Comparison of ENCODE assay signal across 14 cellular contexts in the genomic region with DNA sequence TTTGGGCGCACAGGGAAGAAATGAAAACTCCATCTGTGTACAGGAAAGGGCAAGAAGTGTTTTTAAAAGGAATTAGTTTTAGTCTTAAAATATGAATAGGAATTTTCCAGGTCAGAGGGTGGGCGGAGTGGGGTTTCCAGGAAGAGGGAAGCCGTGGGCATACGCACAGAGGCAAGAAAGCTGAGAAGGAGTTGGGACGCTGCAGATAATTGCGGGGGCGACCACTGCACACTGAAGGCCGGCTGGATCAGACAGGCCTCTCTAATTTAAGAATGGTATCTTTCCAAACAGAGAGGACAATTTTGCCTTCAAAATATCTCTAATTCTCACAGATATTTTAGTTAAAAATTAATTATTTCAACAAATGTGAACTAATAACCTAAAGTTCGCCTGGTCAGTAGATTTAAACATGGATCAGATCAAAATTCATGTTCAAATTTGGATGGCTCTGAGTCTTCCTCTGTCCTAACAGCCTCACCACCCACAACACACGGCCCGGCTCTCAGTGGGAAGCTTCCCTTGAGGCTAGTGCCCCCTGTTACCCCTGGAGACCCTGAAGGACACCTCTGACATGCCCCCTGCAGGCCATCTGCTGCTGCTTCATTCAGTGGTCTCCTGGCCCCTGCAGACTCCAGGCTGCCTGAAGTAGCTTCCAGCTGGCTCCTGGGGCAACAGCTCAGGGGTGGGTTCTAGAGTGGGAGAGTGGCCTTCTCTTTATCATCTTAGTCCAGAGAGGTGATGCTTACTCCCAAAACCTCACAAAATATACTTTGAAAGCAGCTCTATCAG.
DNase-seq lines count a peak whose midpoint lies in the region; ATAC-seq and TF ChIP-seq lines count a peak whose summit lies in the region.
"Had no signal": no experiment of that assay in that cellular context is flagged by ENCODE, and none has a peak within 500 bp of the region (broad histone marks: within the 10 kb centered on the region; RNA-seq: fewer than 3 reads in every experiment).

No MANE protein-coding gene starts in this region.

- H3K4me1 ChIP-seq in osteoblast (ENCODE audit: insufficient read depth, low read length), result peaks cover 28% of the 10 kb centered on the region
- no peaks in the 10 kb centered on the region for H3K4me1 ChIP-seq in foreskin keratinocyte

- H3K36me3 Mint-ChIP-seq in activated T-helper 1 cell treated with anti-CD3 and anti-CD28 coated beads, Interleukin-12 subunit alpha, Interleukin-12 subunit beta, Interleukin-2, Interleukin-4 antibody, amounts not matched to agents 30 ng/mL and 10 ng/mL and 1 ng/mL, durations not matched to agents 14 hours and 24 hours and 36 hours (ENCODE audit: low read depth), result peaks cover 3% of the 10 kb centered on the region

- peaks cover 7% of the 10 kb centered on the region for H3K27me3 Mint-ChIP-seq in activated T-helper 1 cell treated with anti-CD3 and anti-CD28 coated beads, Interleukin-12 subunit alpha, Interleukin-12 subunit beta, Interleukin-2, Interleukin-4 antibody, amounts not matched to agents 30 ng/mL and 10 ng/mL and 1 ng/mL, durations not matched to agents 14 hours and 24 hours and 36 hours (ENCODE audit: insufficient read depth)

- H2AFZ ChIP-seq in osteoblast (ENCODE audit: low read length), result peak overlapping the region; percentile 85
- H2AFZ ChIP-seq: PC-9 had no signal

- peaks cover 31% of the 10 kb centered on the region for H3K4me1 Mint-ChIP-seq in activated T-helper 1 cell treated with anti-CD3 and anti-CD28 coated beads, Interleukin-12 subunit alpha, Interleukin-12 subunit beta, Interleukin-2, Interleukin-4 antibody, amounts not matched to agents 30 ng/mL and 10 ng/mL and 1 ng/mL, durations not matched to agents 14 hours and 24 hours and 36 hours (ENCODE audit: low read depth)

- H3K4me2 ChIP-seq in osteoblast (ENCODE audit: insufficient read depth, low read length), result no peak overlapping the region
- H3K4me2 ChIP-seq: PC-9 had no signal

- no peaks in the 10 kb centered on the region for H3K36me3 ChIP-seq in osteoblast (ENCODE audit: insufficient read depth, low read length)
- H3K36me3 ChIP-seq: stomach had no signal

- H3K9me3 Mint-ChIP-seq in activated T-helper 1 cell treated with anti-CD3 and anti-CD28 coated beads, Interleukin-12 subunit alpha, Interleukin-12 subunit beta, Interleukin-2, Interleukin-4 antibody, amounts not matched to agents 30 ng/mL and 10 ng/mL and 1 ng/mL, durations not matched to agents 14 hours and 24 hours and 36 hours, result peaks cover 10% of the 10 kb centered on the region

- no peaks in the 10 kb centered on the region for H4K20me1 ChIP-seq in osteoblast (ENCODE audit: insufficient read depth, low read length)

- H3K27ac Mint-ChIP-seq in activated T-helper 1 cell treated with anti-CD3 and anti-CD28 coated beads, Interleukin-12 subunit alpha, Interleukin-12 subunit beta, Interleukin-2, Interleukin-4 antibody, amounts not matched to agents 30 ng/mL and 10 ng/mL and 1 ng/mL, durations not matched to agents 14 hours and 24 hours and 36 hours, result peak overlapping the region; percentile 13
- H3K27ac Mint-ChIP-seq: activated CD8-positive, alpha-beta memory T cell treated with anti-CD3 and anti-CD28 coated beads, Interleukin-2, amount 10 ng/mL, durations not matched to agents 7 days and 5 days had no signal

- no peak overlapping the region for H3K4me3 ChIP-seq in HFF-Myc (replicated peaks; ENCODE audit: low read depth, low read length)
- no peak overlapping the region for H3K4me3 ChIP-seq in osteoblast (ENCODE audit: insufficient read depth, low read length)
- H3K4me3 ChIP-seq: PC-9, stomach had no signal

- H3K27ac ChIP-seq in osteoblast (ENCODE audit: low read depth, low read length) (peak overlapping the region; percentile 64), foreskin keratinocyte (no peak overlapping the region)
- H3K27ac ChIP-seq: PC-9, stomach had no signal

- DNase-seq in GM10266 (ENCODE audit: extremely low spot score), result peak; percentile 11
- DNase-seq in HFF-Myc (ENCODE audit: extremely low read depth, low read depth), result no peak
- DNase-seq in activated T-helper 1 cell treated with anti-CD3 and anti-CD28 coated beads, Interleukin-12 subunit alpha, Interleukin-12 subunit beta, Interleukin-2, Interleukin-4 antibody, amounts not matched to agents 30 ng/mL and 10 ng/mL and 1 ng/mL, durations not matched to agents 14 hours and 24 hours and 36 hours (ENCODE audit: low spot score), result no peak
- DNase-seq in osteoblast (ENCODE audit: insufficient read length, low spot score, missing footprints), result peak; percentile 18
- DNase-seq in NCI-H2029 treated with DMSO at 0.1 percent for 48 hours (lab: John Stamatoyannopoulos, UW), result no peak
- no peak for DNase-seq in foreskin keratinocyte
- DNase-seq: activated CD8-positive, alpha-beta memory T cell treated with anti-CD3 and anti-CD28 coated beads, Interleukin-2, amount 10 ng/mL, durations not matched to agents 7 days and 5 days; COR-L47; NCI-H1930; stimulated activated CD4-positive, alpha-beta T cell treated with anti-CD3 and anti-CD28 coated beads, Interleukin-1b, Interleukin-23, amount 100 ng/mL, for 48 hours; stomach had no signal

- intact Hi-C loops in activated T-helper 1 cell treated with anti-CD3 and anti-CD28 coated beads, Interleukin-12 subunit alpha, Interleukin-12 subunit beta, Interleukin-2, Interleukin-4 antibody, amounts not matched to agents 30 ng/mL and 10 ng/mL and 1 ng/mL, durations not matched to agents 14 hours and 24 hours and 36 hours (cut with micrococcal nuclease), result no loop called here

- H3K79me2 ChIP-seq in osteoblast (ENCODE audit: insufficient read depth, low read length), result no peaks in the 10 kb centered on the region

- H3K27me3 ChIP-seq in osteoblast (ENCODE audit: insufficient read depth, low read length) (no peaks in the 10 kb centered on the region), foreskin keratinocyte (no peaks in the 10 kb centered on the region)
- H3K27me3 ChIP-seq: stomach had no signal

- ATAC-seq in HG03175 (IDR thresholded peaks at IDR 0.05; ENCODE audit: unreplicated experiment) (no peak), HG03108 (IDR thresholded peaks at IDR 0.05; ENCODE audit: unreplicated experiment) (no peak), foreskin keratinocyte (no peak)
- ATAC-seq: activated CD8-positive, alpha-beta memory T cell treated with anti-CD3 and anti-CD28 coated beads, Interleukin-2, amount 10 ng/mL, durations not matched to agents 7 days and 5 days had no signal

- TF ChIP-seq CTCF in GM10266 (IDR thresholded peaks at IDR 0.05; ENCODE audit: control insufficient read depth, insufficient read depth, low read depth, missing control alignments) (peak; percentile 37), HFF-Myc (IDR thresholded peaks at IDR 0.05; ENCODE audit: low read depth, low read length, missing control alignments) (peak; percentile 30), osteoblast (IDR thresholded peaks at IDR 0.05; ENCODE audit: extremely low read depth, low read depth, low read length) (peak; percentile 14), foreskin keratinocyte (conservative IDR thresholded peaks at IDR 0.05) (no peak)

- no peak overlapping the region for H3K4me3 Mint-ChIP-seq in activated T-helper 1 cell treated with anti-CD3 and anti-CD28 coated beads, Interleukin-12 subunit alpha, Interleukin-12 subunit beta, Interleukin-2, Interleukin-4 antibody, amounts not matched to agents 30 ng/mL and 10 ng/mL and 1 ng/mL, durations not matched to agents 14 hours and 24 hours and 36 hours
- H3K4me3 Mint-ChIP-seq: activated CD8-positive, alpha-beta memory T cell treated with anti-CD3 and anti-CD28 coated beads, Interleukin-2, amount 10 ng/mL, durations not matched to agents 7 days and 5 days had no signal

- no peaks in the 10 kb centered on the region for H3K9me3 ChIP-seq in osteoblast (ENCODE audit: low read depth, low read length)
- H3K9me3 ChIP-seq: stomach had no signal

Comparison
In these comparisons a context has a peak if more than half of its experiments do, and no peak if none do; other contexts are left out.
1. DNase-seq: peak in GM10266 (single experiment) and osteoblast (single experiment); none in HFF-Myc (single experiment), activated T-helper 1 cell treated with anti-CD3 and anti-CD28 coated beads, Interleukin-12 subunit alpha, Interleukin-12 subunit beta, Interleukin-2, Interleukin-4 antibody, amounts not matched to agents 30 ng/mL and 10 ng/mL and 1 ng/mL, durations not matched to agents 14 hours and 24 hours and 36 hours (single experiment), NCI-H2029 treated with DMSO at 0.1 percent for 48 hours (single experiment) and foreskin keratinocyte (0 of 2).